ENCODE assay signal across 10 cellular contexts in genomic region chr11:82989628-82990404, GRCh38.
DNase-seq lines count a peak whose midpoint lies in the region; ATAC-seq and TF ChIP-seq lines count a peak whose summit lies in the region.
"Had no signal": no experiment of that assay in that cellular context is flagged by ENCODE, and none has a peak within 500 bp of the region (broad histone marks: within the 10 kb centered on the region; RNA-seq: fewer than 3 reads in every experiment).

No MANE protein-coding gene starts in this region.

- H2AFZ ChIP-seq in DND-41 (ENCODE audit: low read depth, low read length) (no peak overlapping the region), neural cell (ENCODE audit: low read depth, low read length) (no peak overlapping the region)

- no peaks in the 10 kb centered on the region for H4K20me1 ChIP-seq in DND-41 (ENCODE audit: insufficient read depth, low read length)
- no peaks in the 10 kb centered on the region for H4K20me1 ChIP-seq in neural cell (ENCODE audit: insufficient read depth)

- no peaks in the 10 kb centered on the region for H3K27me3 ChIP-seq in DND-41 (ENCODE audit: insufficient read depth, low read length, poor library complexity)
- no peaks in the 10 kb centered on the region for H3K27me3 ChIP-seq in neural cell (ENCODE audit: insufficient read depth, low read depth, low read length)

- no peak overlapping the region for H3K4me2 ChIP-seq in DND-41 (ENCODE audit: insufficient read depth, low read length)
- H3K4me2 ChIP-seq in neural cell (ENCODE audit: low read length) = no peak overlapping the region

- TF ChIP-seq RAD21 in neural cell (conservative IDR thresholded peaks at IDR 0.05) = no peak

- H3K4me3 ChIP-seq in DND-41 (ENCODE audit: low read depth in 1 of 2, low read length in 2 of 2) (no peak overlapping the region), neural cell (ENCODE audit: low read length) (no peak overlapping the region)

- no peaks in the 10 kb centered on the region for H3K9me3 ChIP-seq in DND-41 (ENCODE audit: insufficient read depth, low read length, severe bottlenecking)
- no peaks in the 10 kb centered on the region for H3K9me3 ChIP-seq in neural cell (ENCODE audit: low read length)

- H3F3A ChIP-seq in neural cell (ENCODE audit: insufficient read depth, low read length, poor library complexity, severe bottlenecking) = no peaks in the 10 kb centered on the region

- ATAC-seq in DND-41 (ENCODE audit: insufficient read depth, low read depth) (no peak), GM21737 (IDR thresholded peaks at IDR 0.05; ENCODE audit: unreplicated experiment) (no peak), HG02884 (IDR thresholded peaks at IDR 0.05; ENCODE audit: unreplicated experiment) (no peak), GM18867 (IDR thresholded peaks at IDR 0.05; ENCODE audit: unreplicated experiment) (no peak)

- H3K9me2 ChIP-seq in neural cell (ENCODE audit: insufficient read depth, low read length) = no peaks in the 10 kb centered on the region

- H3K36me3 ChIP-seq in DND-41 (ENCODE audit: insufficient read depth, low read length) (no peaks in the 10 kb centered on the region), neural cell (ENCODE audit: insufficient read depth, low read length) (no peaks in the 10 kb centered on the region)

- DNase-seq in DND-41 (no peak), NCI-H69 (lab: John Stamatoyannopoulos, UW) (peak; percentile 92), NCI-H82 (lab: John Stamatoyannopoulos, UW) (no peak)
- DNase-seq: DMS 273 treated with DMSO at 0.1 percent for 48 hours, T-helper 9 cell had no signal

- no peak overlapping the region for H3K27ac ChIP-seq in DND-41 (ENCODE audit: low read length)
- H3K27ac ChIP-seq in angular gyrus (ENCODE audit: low read depth, low read length) = peak overlapping the region; percentile 51
- H3K27ac ChIP-seq in neural cell (ENCODE audit: low read length) = peak overlapping the region; percentile 44

- no peaks in the 10 kb centered on the region for H3K4me1 ChIP-seq in DND-41 (ENCODE audit: insufficient read depth, low read length)

- no peak overlapping the region for H3K9ac ChIP-seq in DND-41 (ENCODE audit: low read depth, low read length)
- H3K9ac ChIP-seq in neural cell (ENCODE audit: low read length) = no peak overlapping the region

- TF ChIP-seq CTCF in DND-41 (IDR thresholded peaks at IDR 0.05; ENCODE audit: borderline replicate concordance, extremely low read depth, low read length, poor library complexity, severe bottlenecking) = peak; percentile 14
- no peak for TF ChIP-seq CTCF in neural cell (IDR thresholded peaks at IDR 0.05; ENCODE audit: poor library complexity, severe bottlenecking)

- no peaks in the 10 kb centered on the region for H3K79me2 ChIP-seq in DND-41 (ENCODE audit: insufficient read depth, low read length)
- no peaks in the 10 kb centered on the region for H3K79me2 ChIP-seq in neural cell (replicated peaks; ENCODE audit: insufficient read depth, low read length)

- peak; percentile 12 for TF ChIP-seq EP300 in neural cell (conservative IDR thresholded peaks at IDR 0.05; ENCODE audit: poor library complexity, severe bottlenecking)

TF ChIP-seq in neural cell, 6 proteins besides CTCF, POLR2A, EP300 and RAD21:
- no peak for TF ChIP-seq MXI1 (conservative IDR thresholded peaks at IDR 0.05; ENCODE audit: poor library complexity, severe bottlenecking)
- peak; percentile 25 for TF ChIP-seq POLR2AphosphoS5 (IDR thresholded peaks at IDR 0.05)
- no peak for TF ChIP-seq REST (IDR thresholded peaks at IDR 0.05; ENCODE audit: borderline replicate concordance)
- TF ChIP-seq EZH2 (IDR thresholded peaks at IDR 0.05; ENCODE audit: borderline replicate concordance, insufficient read depth, low read length, poor library complexity, severe bottlenecking) = no peak
- peak; percentile 10 for TF ChIP-seq SMC3 (conservative IDR thresholded peaks at IDR 0.05; ENCODE audit: poor library complexity)
